In the genomic region with DNA sequence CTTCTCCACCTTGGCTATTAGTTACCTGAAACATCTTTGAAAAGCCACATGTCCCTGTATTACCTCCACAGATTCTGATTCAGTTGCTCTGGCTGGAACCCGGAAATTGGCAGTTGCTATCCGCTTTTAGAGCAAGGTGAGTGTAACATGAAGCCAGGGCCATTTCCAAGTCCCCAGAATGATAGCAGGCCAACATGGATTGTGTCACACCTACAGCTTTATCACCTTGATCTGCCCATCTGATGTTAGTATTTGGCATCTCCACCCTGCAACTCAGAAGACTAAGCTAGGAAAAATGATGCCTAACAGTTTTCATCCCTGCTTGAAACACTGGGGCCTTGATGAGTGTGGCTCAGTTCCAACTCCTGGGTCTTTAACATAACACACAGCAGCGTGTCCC, we compare ENCODE assay signal across 14 cellular contexts. TPM values are rescaled to one million over a fixed set of nuclear protein-coding genes. Genes with fewer than 3 reads are reported as not detected.
DNase-seq lines count a peak whose midpoint lies in the region; ATAC-seq and TF ChIP-seq lines count a peak whose summit lies in the region.
"Had no signal": no experiment of that assay in that cellular context is flagged by ENCODE, and none has a peak within 500 bp of the region (broad histone marks: within the 10 kb centered on the region; RNA-seq: fewer than 3 reads in every experiment).

No MANE protein-coding gene starts in this region.

- H3K36me3 ChIP-seq in neutrophil: peaks cover 13% of the 10 kb centered on the region
- H3K36me3 ChIP-seq: BE2C had no signal

- H3K27ac Mint-ChIP-seq in CD14-positive monocyte: peak overlapping the region; percentile 25 to 92 (median 80)
- H3K27ac Mint-ChIP-seq: CD8-positive, alpha-beta memory T cell had no signal

- no peaks in the 10 kb centered on the region for H3K9me3 ChIP-seq in neutrophil
- H3K9me3 ChIP-seq: A549, BE2C, Caco-2 had no signal

- peaks cover 45% of the 10 kb centered on the region for H3K4me1 Mint-ChIP-seq in CD14-positive monocyte

- intact Hi-C loops in CD14-positive monocyte (cut with micrococcal nuclease): loop anchor here in 1 of 2 donors (2.0 kb wide), 1 partner anchor 141 kb away; no protein-coding TSS in a partner anchor

- no peak for ATAC-seq in HG02973 (IDR thresholded peaks at IDR 0.05; ENCODE audit: unreplicated experiment)
- ATAC-seq in HG02798 (IDR thresholded peaks at IDR 0.05; ENCODE audit: poor library complexity, unreplicated experiment): no peak
- ATAC-seq: HepG2 had no signal

- H3K4me3 ChIP-seq in neutrophil (ENCODE audit: low read depth in 1 of 2, low read length in 1 of 2): no peak overlapping the region
- H3K4me3 ChIP-seq: A549, GM23248 had no signal

- H3K27me3 ChIP-seq in neutrophil: no peaks in the 10 kb centered on the region
- H3K27me3 ChIP-seq: BE2C had no signal

- DNase-seq in CD14-positive monocyte (ENCODE audit: low spot score): no peak
- peak; percentile 9 for DNase-seq in SK-N-DZ (ENCODE audit: low spot score)
- DNase-seq in activated naive CD4-positive, alpha-beta T cell (lab: John Stamatoyannopoulos, UW): no peak
- DNase-seq: BE2C; Caco-2; CD8-positive, alpha-beta memory T cell; GM23248; H7 had no signal

- no peak overlapping the region for H3K4me3 Mint-ChIP-seq in CD14-positive monocyte
- H3K4me3 Mint-ChIP-seq: CD8-positive, alpha-beta memory T cell had no signal

- H3K4me1 ChIP-seq in neutrophil (ENCODE audit: control insufficient read depth in 1 of 2, insufficient read depth in 1 of 2, low read depth in 1 of 2, low read length in 1 of 2): peaks cover 16 to 28% of the 10 kb centered on the region in 2 experiments
- H3K4me1 ChIP-seq: A549, BE2C, Caco-2 had no signal

- H3K27me3 Mint-ChIP-seq in CD14-positive monocyte (ENCODE audit: low read depth in 3 of 3): peaks cover 0 to 7% (median 4%) of the 10 kb centered on the region in 3 donors

- H3K36me3 Mint-ChIP-seq in CD14-positive monocyte: peaks cover 37 to 40% of the 10 kb centered on the region in 2 donors

- TF ChIP-seq CTCF in C4-2B (conservative IDR thresholded peaks at IDR 0.05) (no peak), CD14-positive monocyte (IDR thresholded peaks at IDR 0.05) (no peak), neutrophil (IDR thresholded peaks at IDR 0.05) (no peak)

- peaks cover 0 to 3% (median 0%) of the 10 kb centered on the region in 7 donors for H3K9me3 Mint-ChIP-seq in CD14-positive monocyte

- peak overlapping the region; percentile 94 for H3K27ac ChIP-seq in C4-2B
- H3K27ac ChIP-seq in neutrophil: peak overlapping the region; percentile 87
- H3K27ac ChIP-seq: A549, GM23248 had no signal

RNA-seq across cellular contexts. Expression of a gene that starts 21.4 kb away (rescaled TPM):
- polyA plus RNA-seq in CD14-positive monocyte: 10 to 100 TPM; 23.6 to 27.0 TPM
- polyA plus RNA-seq in SK-N-DZ (2014; cell fraction: cytosol; rRNA removed): 16.9 and 20.3 TPM in 2 replicates
- 21.2 and 26.1 TPM in 2 replicates for polyA plus RNA-seq in SK-N-DZ (2014; cell fraction: nucleus; rRNA removed)
